14 cellular contexts compared by ENCODE assay signal in genomic region chr12:77648716-77649115, GRCh38.
"Had no signal": no experiment of that assay in that cellular context is flagged by ENCODE, and none has a peak within 500 bp of the region (broad histone marks: within the 10 kb centered on the region; RNA-seq: fewer than 3 reads in every experiment).

No MANE protein-coding gene starts in this region.

- H3K36me3 ChIP-seq: esophagus squamous epithelium, lower lobe of right lung, tibial artery, uterus had no signal

- H3K4me3 Mint-ChIP-seq: activated naive CD4-positive, alpha-beta T cell treated with anti-CD3 and anti-CD28 coated beads, Interleukin-2, amount 50 U/mL, for 24 hours; naive thymus-derived CD8-positive, alpha-beta T cell; T-helper 2 cell treated with Interferon-gamma antibody and Interleukin-4, amounts not matched to agents 5 μg/mL and 100 μg/mL, for 36 hours had no signal

- H3K36me3 Mint-ChIP-seq: activated naive CD4-positive, alpha-beta T cell treated with anti-CD3 and anti-CD28 coated beads, Interleukin-2, amount 50 U/mL, for 24 hours; naive thymus-derived CD8-positive, alpha-beta T cell had no signal

- H3K4me1 Mint-ChIP-seq: activated naive CD4-positive, alpha-beta T cell treated with anti-CD3 and anti-CD28 coated beads, Interleukin-2, amount 50 U/mL, for 24 hours; naive thymus-derived CD8-positive, alpha-beta T cell had no signal

- H3K4me3 ChIP-seq: esophagus squamous epithelium, lower lobe of right lung, tibial artery, uterus had no signal

- H3K4me1 ChIP-seq: esophagus squamous epithelium, lower lobe of right lung, tibial artery, uterus had no signal

- ATAC-seq: activated CD4-positive, CD25-positive, alpha-beta regulatory T cell treated with anti-CD3 and anti-CD28 coated beads, Interleukin-2, amount 50 U/mL, for 24 hours; left cardiac atrium; lower lobe of right lung; naive thymus-derived CD8-positive, alpha-beta T cell had no signal

- H3K27me3 Mint-ChIP-seq: activated naive CD4-positive, alpha-beta T cell treated with anti-CD3 and anti-CD28 coated beads, Interleukin-2, amount 50 U/mL, for 24 hours; naive thymus-derived CD8-positive, alpha-beta T cell had no signal

- H3K9me3 ChIP-seq: esophagus squamous epithelium, lower lobe of right lung, tibial artery, uterus had no signal

- H3K27ac Mint-ChIP-seq: activated naive CD4-positive, alpha-beta T cell treated with anti-CD3 and anti-CD28 coated beads, Interleukin-2, amount 50 U/mL, for 24 hours; activated T-helper 2 cell treated with anti-CD3 and anti-CD28 coated beads, Interferon-gamma antibody, Interleukin-2, Interleukin-4, amounts not matched to agents 10 μg/mL and 5 μg/mL and 100 μg/mL, durations not matched to agents 14 hours and 24 hours and 36 hours; naive thymus-derived CD8-positive, alpha-beta T cell; T-helper 2 cell treated with Interferon-gamma antibody and Interleukin-4, amounts not matched to agents 5 μg/mL and 100 μg/mL, for 36 hours had no signal

- DNase-seq: amygdala; esophagus squamous epithelium; hypothalamus; left cardiac atrium; lower lobe of right lung; naive thymus-derived CD8-positive, alpha-beta T cell; posterior cingulate gyrus; small intestine; tibial artery; uterus had no signal

- H3K27me3 ChIP-seq: esophagus squamous epithelium, tibial artery, uterus had no signal

- H3K9me3 Mint-ChIP-seq: activated naive CD4-positive, alpha-beta T cell treated with anti-CD3 and anti-CD28 coated beads, Interleukin-2, amount 50 U/mL, for 24 hours; activated T-helper 2 cell treated with anti-CD3 and anti-CD28 coated beads, Interferon-gamma antibody, Interleukin-2, Interleukin-4, amounts not matched to agents 10 μg/mL and 5 μg/mL and 100 μg/mL, durations not matched to agents 14 hours and 24 hours and 36 hours had no signal

- H3K27ac ChIP-seq: esophagus squamous epithelium, lower lobe of right lung, tibial artery, uterus had no signal
